Comparison of ENCODE assay signal across 30 cellular contexts in the genomic region with DNA sequence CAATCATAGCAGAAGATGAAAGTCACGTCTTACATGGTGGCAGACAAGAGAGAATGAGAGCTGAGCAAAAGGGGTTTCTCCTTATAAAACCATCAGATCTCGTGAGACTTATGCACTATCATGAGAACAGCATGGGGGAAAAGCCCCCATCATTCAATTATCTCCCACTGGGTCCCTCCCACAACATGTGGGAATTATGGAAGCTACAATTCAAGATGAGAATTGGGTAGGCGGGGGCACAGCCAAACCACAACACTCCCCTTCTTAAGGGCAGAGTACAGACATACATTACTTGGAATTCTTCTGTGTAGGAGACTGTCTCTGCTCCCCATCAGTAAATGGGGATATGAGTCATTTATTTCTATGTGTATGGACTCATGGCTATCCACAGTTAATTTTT.
"Had no signal": no experiment of that assay in that cellular context is flagged by ENCODE, and none has a peak within 500 bp of the region (broad histone marks: within the 10 kb centered on the region; RNA-seq: fewer than 3 reads in every experiment).

No MANE protein-coding gene starts in this region.

- H3K4me3 Mint-ChIP-seq: activated CD4-positive, alpha-beta memory T cell treated with anti-CD3 and anti-CD28 coated beads for 36 hours; activated CD4-positive, alpha-beta T cell treated with anti-CD3 and anti-CD28 coated beads for 36 hours; activated CD4-positive, alpha-beta T cell treated with anti-CD3 and anti-CD28 coated beads, Interleukin-2, amount 10 ng/mL, durations not matched to agents 24 days and 14 days; activated CD8-positive, alpha-beta memory T cell treated with anti-CD3 and anti-CD28 coated beads, Interleukin-2, amount 10 ng/mL, durations not matched to agents 7 days and 5 days; activated CD8-positive, alpha-beta T cell treated with anti-CD3 and anti-CD28 coated beads, Interleukin-2, amount 10 ng/mL, durations not matched to agents 7 days and 5 days; activated naive CD4-positive, alpha-beta T cell treated with anti-CD3 and anti-CD28 coated beads for 36 hours; activated naive CD4-positive, alpha-beta T cell treated with anti-CD3 and anti-CD28 coated beads, Interleukin-2, amount 50 U/mL, for 24 hours; activated naive CD8-positive, alpha-beta T cell treated with anti-CD3 and anti-CD28 coated beads for 36 hours; activated naive CD8-positive, alpha-beta T cell treated with anti-CD3 and anti-CD28 coated beads, Interleukin-2, amount 50 U/mL, for 24 hours; activated T-helper 1 cell treated with anti-CD3 and anti-CD28 coated beads, Interleukin-12 subunit alpha, Interleukin-12 subunit beta, Interleukin-2, Interleukin-4 antibody, amounts not matched to agents 30 ng/mL and 10 ng/mL and 1 ng/mL, durations not matched to agents 14 hours and 24 hours and 36 hours; brain; T-helper 17 cell; T-helper 2 cell treated with Interferon-gamma antibody and Interleukin-4, amounts not matched to agents 5 μg/mL and 100 μg/mL, for 36 hours had no signal

- H3K4me1 Mint-ChIP-seq: activated CD4-positive, alpha-beta T cell treated with anti-CD3 and anti-CD28 coated beads, Interleukin-2, amount 10 ng/mL, durations not matched to agents 24 days and 14 days; activated CD8-positive, alpha-beta memory T cell treated with anti-CD3 and anti-CD28 coated beads, Interleukin-2, amount 10 ng/mL, durations not matched to agents 7 days and 5 days; activated naive CD4-positive, alpha-beta T cell treated with anti-CD3 and anti-CD28 coated beads, Interleukin-2, amount 50 U/mL, for 24 hours; activated naive CD8-positive, alpha-beta T cell treated with anti-CD3 and anti-CD28 coated beads, Interleukin-2, amount 50 U/mL, for 24 hours had no signal

- DNase-seq: activated CD4-positive, alpha-beta memory T cell treated with anti-CD3 and anti-CD28 coated beads for 36 hours; activated CD4-positive, alpha-beta T cell treated with anti-CD3 and anti-CD28 coated beads for 36 hours; activated CD4-positive, alpha-beta T cell treated with anti-CD3 and anti-CD28 coated beads, Interleukin-2, amount 10 ng/mL, durations not matched to agents 24 days and 14 days; activated CD4-positive, CD25-positive, alpha-beta regulatory T cell; activated CD4-positive, CD25-positive, alpha-beta regulatory T cell treated with anti-CD3 and anti-CD28 coated beads, Interleukin-2, amount 50 U/mL, for 72 hours; activated CD8-positive, alpha-beta memory T cell treated with anti-CD3 and anti-CD28 coated beads, Interleukin-2, amount 10 ng/mL, durations not matched to agents 7 days and 5 days; activated CD8-positive, alpha-beta memory T cell treated with anti-CD3 and anti-CD28 coated beads, Interleukin-2, amount 50 U/mL, for 4 hours; activated CD8-positive, alpha-beta T cell treated with anti-CD3 and anti-CD28 coated beads, Interleukin-2, amount 10 ng/mL, durations not matched to agents 7 days and 5 days; activated effector memory CD4-positive, alpha-beta T cell treated with anti-CD3 and anti-CD28 coated beads, Interleukin-2, amount 50 U/mL, for 16 hours; activated naive CD4-positive, alpha-beta T cell treated with anti-CD3 and anti-CD28 coated beads for 36 hours; activated naive CD8-positive, alpha-beta T cell treated with anti-CD3 and anti-CD28 coated beads for 36 hours; activated naive CD8-positive, alpha-beta T cell treated with anti-CD3 and anti-CD28 coated beads, Interleukin-2, amount 50 U/mL, for 24 hours; activated T-cell treated with anti-CD3 and anti-CD28 coated beads, Interleukin-2, amount 50 U/mL, for 1 hour; activated T-cell treated with anti-CD3 and anti-CD28 coated beads, Interleukin-2, amount 50 U/mL, for 48 hours; adrenal gland; central memory CD4-positive, alpha-beta T cell; cerebellar nuclear complex; colonic mucosa; effector CD8-positive, alpha-beta T cell; esophagus squamous epithelium; foreskin melanocyte; T-helper 1 cell; T-helper 17 cell; T1000 had no signal

- H3K27me3 Mint-ChIP-seq: activated CD4-positive, alpha-beta memory T cell treated with anti-CD3 and anti-CD28 coated beads for 36 hours; brain had no signal

- ATAC-seq: activated CD4-positive, alpha-beta T cell treated with anti-CD3 and anti-CD28 coated beads for 36 hours; activated CD8-positive, alpha-beta memory T cell treated with anti-CD3 and anti-CD28 coated beads, Interleukin-2, amount 10 ng/mL, durations not matched to agents 7 days and 5 days; activated CD8-positive, alpha-beta T cell treated with anti-CD3 and anti-CD28 coated beads, Interleukin-2, amount 10 ng/mL, durations not matched to agents 7 days and 5 days; activated naive CD8-positive, alpha-beta T cell treated with anti-CD3 and anti-CD28 coated beads, Interleukin-2, amount 50 U/mL, for 24 hours; gastroesophageal sphincter; T-helper 17 cell had no signal

- H3K36me3 Mint-ChIP-seq: activated CD4-positive, alpha-beta memory T cell treated with anti-CD3 and anti-CD28 coated beads for 36 hours; activated CD8-positive, alpha-beta memory T cell treated with anti-CD3 and anti-CD28 coated beads, Interleukin-2, amount 10 ng/mL, durations not matched to agents 7 days and 5 days; activated naive CD4-positive, alpha-beta T cell treated with anti-CD3 and anti-CD28 coated beads, Interleukin-2, amount 50 U/mL, for 24 hours; activated naive CD8-positive, alpha-beta T cell treated with anti-CD3 and anti-CD28 coated beads for 36 hours had no signal

- H3K27ac Mint-ChIP-seq: activated CD4-positive, alpha-beta memory T cell treated with anti-CD3 and anti-CD28 coated beads for 36 hours; activated CD4-positive, alpha-beta T cell treated with anti-CD3 and anti-CD28 coated beads for 36 hours; activated CD4-positive, alpha-beta T cell treated with anti-CD3 and anti-CD28 coated beads, Interleukin-2, amount 10 ng/mL, durations not matched to agents 24 days and 14 days; activated CD8-positive, alpha-beta memory T cell treated with anti-CD3 and anti-CD28 coated beads, Interleukin-2, amount 10 ng/mL, durations not matched to agents 7 days and 5 days; activated CD8-positive, alpha-beta T cell treated with anti-CD3 and anti-CD28 coated beads, Interleukin-2, amount 10 ng/mL, durations not matched to agents 7 days and 5 days; activated naive CD4-positive, alpha-beta T cell treated with anti-CD3 and anti-CD28 coated beads for 36 hours; activated naive CD4-positive, alpha-beta T cell treated with anti-CD3 and anti-CD28 coated beads, Interleukin-2, amount 50 U/mL, for 24 hours; activated naive CD8-positive, alpha-beta T cell treated with anti-CD3 and anti-CD28 coated beads for 36 hours; activated naive CD8-positive, alpha-beta T cell treated with anti-CD3 and anti-CD28 coated beads, Interleukin-2, amount 50 U/mL, for 24 hours; activated T-helper 1 cell treated with anti-CD3 and anti-CD28 coated beads, Interleukin-12 subunit alpha, Interleukin-12 subunit beta, Interleukin-2, Interleukin-4 antibody, amounts not matched to agents 30 ng/mL and 10 ng/mL and 1 ng/mL, durations not matched to agents 14 hours and 24 hours and 36 hours; activated T-helper 2 cell treated with anti-CD3 and anti-CD28 coated beads, Interferon-gamma antibody, Interleukin-2, Interleukin-4, amounts not matched to agents 10 μg/mL and 5 μg/mL and 100 μg/mL, durations not matched to agents 14 hours and 24 hours and 36 hours; brain; T-helper 17 cell; T-helper 2 cell treated with Interferon-gamma antibody and Interleukin-4, amounts not matched to agents 5 μg/mL and 100 μg/mL, for 36 hours had no signal

- H3K9me3 Mint-ChIP-seq: activated CD4-positive, alpha-beta memory T cell treated with anti-CD3 and anti-CD28 coated beads for 36 hours; activated CD4-positive, alpha-beta T cell treated with anti-CD3 and anti-CD28 coated beads, Interleukin-2, amount 10 ng/mL, durations not matched to agents 24 days and 14 days; activated naive CD4-positive, alpha-beta T cell treated with anti-CD3 and anti-CD28 coated beads for 36 hours; activated naive CD4-positive, alpha-beta T cell treated with anti-CD3 and anti-CD28 coated beads, Interleukin-2, amount 50 U/mL, for 24 hours; activated naive CD8-positive, alpha-beta T cell treated with anti-CD3 and anti-CD28 coated beads for 36 hours; activated naive CD8-positive, alpha-beta T cell treated with anti-CD3 and anti-CD28 coated beads, Interleukin-2, amount 50 U/mL, for 24 hours; activated T-helper 1 cell treated with anti-CD3 and anti-CD28 coated beads, Interleukin-12 subunit alpha, Interleukin-12 subunit beta, Interleukin-2, Interleukin-4 antibody, amounts not matched to agents 30 ng/mL and 10 ng/mL and 1 ng/mL, durations not matched to agents 14 hours and 24 hours and 36 hours; activated T-helper 2 cell treated with anti-CD3 and anti-CD28 coated beads, Interferon-gamma antibody, Interleukin-2, Interleukin-4, amounts not matched to agents 10 μg/mL and 5 μg/mL and 100 μg/mL, durations not matched to agents 14 hours and 24 hours and 36 hours; brain; T-helper 2 cell treated with Interferon-gamma antibody and Interleukin-4, amounts not matched to agents 5 μg/mL and 100 μg/mL, for 36 hours had no signal
